Comparison of ENCODE assay signal across 13 cellular contexts in the genomic region with DNA sequence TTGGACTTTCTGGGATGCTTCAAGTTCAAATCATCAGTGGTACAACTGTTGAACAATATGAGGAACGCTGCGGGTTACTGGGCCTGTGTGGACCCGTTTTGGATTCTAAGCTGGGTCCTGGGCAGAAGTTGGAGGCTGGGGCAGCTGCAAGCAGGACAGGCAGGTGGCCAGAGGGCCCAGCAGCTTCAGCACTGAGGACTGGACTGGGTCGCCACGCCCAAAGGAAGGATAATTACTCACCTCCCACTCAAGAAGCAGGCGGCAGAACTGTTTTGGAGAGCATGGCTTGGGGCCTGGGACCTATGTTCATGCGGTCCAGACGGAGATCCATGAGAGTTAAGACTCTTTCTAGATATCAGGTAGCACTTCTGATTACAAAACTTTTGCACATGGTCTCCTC. TPM values are rescaled to one million over a fixed set of nuclear protein-coding genes. Genes with fewer than 3 reads are reported as not detected.
DNase-seq lines count a peak whose midpoint lies in the region; ATAC-seq and TF ChIP-seq lines count a peak whose summit lies in the region.
"Had no signal": no experiment of that assay in that cellular context is flagged by ENCODE, and none has a peak within 500 bp of the region (broad histone marks: within the 10 kb centered on the region; RNA-seq: fewer than 3 reads in every experiment).

No MANE protein-coding gene starts in this region.

- intact Hi-C loops in aorta (cut with DNase I), result loop anchor here (10.0 kb wide), 5 partner anchors 50 to 520 kb away; partner anchors contain the start of genes AATF (in 1 of the 2), DHRS11 (in 1 of the 2), MYO19 (in 1 of the 2) and PIGW (in 1 of the 2)

- H3K27me3 Mint-ChIP-seq in activated CD4-positive, alpha-beta T cell treated with anti-CD3 and anti-CD28 coated beads, Interleukin-2, amount 10 ng/mL, durations not matched to agents 7 days and 5 days, result peaks cover 17% of the 10 kb centered on the region
- H3K27me3 Mint-ChIP-seq in brain (peaks cover 35% of the 10 kb centered on the region), endothelial cell (ENCODE audit: unreplicated experiment) (peaks cover 9% of the 10 kb centered on the region)

- H2BK15ac ChIP-seq in neuronal stem cell (ENCODE audit: low read length), result peak overlapping the region; percentile 6

- no peak overlapping the region for H3K14ac ChIP-seq in neuronal stem cell (ENCODE audit: low read length)

- no peak overlapping the region for H3K18ac ChIP-seq in neuronal stem cell (ENCODE audit: low read length)

- no peak overlapping the region for H2BK5ac ChIP-seq in neuronal stem cell (ENCODE audit: low read length)

- peak overlapping the region; percentile 94 for H3K4me3 Mint-ChIP-seq in activated CD4-positive, alpha-beta T cell treated with anti-CD3 and anti-CD28 coated beads, Interleukin-2, amount 10 ng/mL, durations not matched to agents 7 days and 5 days
- H3K4me3 Mint-ChIP-seq in brain (peak overlapping the region; percentile 98 to 100 (median 99)), endothelial cell (ENCODE audit: unreplicated experiment) (no peak overlapping the region)

- no peak overlapping the region for H4K91ac ChIP-seq in neuronal stem cell (ENCODE audit: low read depth, low read length, poor library complexity)

- no peaks in the 10 kb centered on the region for H3K9me3 Mint-ChIP-seq in activated CD4-positive, alpha-beta T cell treated with anti-CD3 and anti-CD28 coated beads, Interleukin-2, amount 10 ng/mL, durations not matched to agents 7 days and 5 days
- peaks cover 0 to 10% (median 2%) of the 10 kb centered on the region in 5 experiments for H3K9me3 Mint-ChIP-seq in brain
- no peaks in the 10 kb centered on the region for H3K9me3 Mint-ChIP-seq in endothelial cell (ENCODE audit: unreplicated experiment)

- H4K8ac ChIP-seq in neuronal stem cell (ENCODE audit: low read depth, low read length), result no peak overlapping the region

- H3K4me3 ChIP-seq in OCI-LY1 (ENCODE audit: low read depth, low read length, poor library complexity, severe bottlenecking), result no peak overlapping the region
- peak overlapping the region in 1 of 2 donors; percentile 90 for H3K4me3 ChIP-seq in neuronal stem cell (ENCODE audit: low read length in 2 of 2)
- no peak overlapping the region for H3K4me3 ChIP-seq in aorta (ENCODE audit: low read length in 2 of 2)

- H3K4me1 ChIP-seq in OCI-LY1 (ENCODE audit: insufficient read depth, low read length, severe bottlenecking), result peaks cover 25% of the 10 kb centered on the region
- H3K4me1 ChIP-seq in neuronal stem cell (ENCODE audit: control insufficient read depth in 2 of 2, insufficient read depth in 1 of 2, low read depth in 1 of 2, low read length in 2 of 2), result peaks cover 8 to 13% of the 10 kb centered on the region in 2 donors
- H3K4me1 ChIP-seq in aorta (ENCODE audit: control insufficient read depth in 1 of 2, insufficient read depth in 2 of 2, low read length in 2 of 2), result no peaks in the 10 kb centered on the region

- H3K27ac ChIP-seq in OCI-LY1 (ENCODE audit: low read depth, low read length, poor library complexity, severe bottlenecking) (no peak overlapping the region), neuronal stem cell (replicated peaks; ENCODE audit: low read length) (no peak overlapping the region), aorta (ENCODE audit: low read depth in 1 of 2, low read length in 2 of 2) (no peak overlapping the region)
- H3K27ac ChIP-seq: left lung, PC-9 had no signal

- H2BK12ac ChIP-seq in neuronal stem cell (ENCODE audit: low read length), result no peak overlapping the region

- H3K4ac ChIP-seq in neuronal stem cell (ENCODE audit: low read length), result no peak overlapping the region

- peaks cover 17% of the 10 kb centered on the region for H3K79me2 ChIP-seq in OCI-LY1 (ENCODE audit: insufficient read depth, low read length)

- H3K27me3 ChIP-seq in OCI-LY1 (ENCODE audit: insufficient read depth, low read length) (no peaks in the 10 kb centered on the region), neuronal stem cell (ENCODE audit: control insufficient read depth in 3 of 3, insufficient read depth in 3 of 3, low read depth in 1 of 3, low read length in 3 of 3) (peaks cover 0 to 16% (median 13%) of the 10 kb centered on the region in 3 experiments), aorta (ENCODE audit: control insufficient read depth in 1 of 2, insufficient read depth in 2 of 2, low read length in 1 of 2) (no peaks in the 10 kb centered on the region)

- peaks cover 49% of the 10 kb centered on the region for H3K4me1 Mint-ChIP-seq in activated CD4-positive, alpha-beta T cell treated with anti-CD3 and anti-CD28 coated beads, Interleukin-2, amount 10 ng/mL, durations not matched to agents 7 days and 5 days
- H3K4me1 Mint-ChIP-seq in brain (peaks cover 67% of the 10 kb centered on the region), endothelial cell (ENCODE audit: unreplicated experiment) (peaks cover 25% of the 10 kb centered on the region)

- no peak overlapping the region; the same call in 1 of the 2 replicates for H3K9ac ChIP-seq in OCI-LY1 (ENCODE audit: low read length)
- no peak overlapping the region for H3K9ac ChIP-seq in neuronal stem cell (ENCODE audit: low read depth, low read length, poor library complexity)

- H3K36me3 Mint-ChIP-seq in activated CD4-positive, alpha-beta T cell treated with anti-CD3 and anti-CD28 coated beads, Interleukin-2, amount 10 ng/mL, durations not matched to agents 7 days and 5 days (ENCODE audit: low read depth), result peaks cover 11% of the 10 kb centered on the region
- H3K36me3 Mint-ChIP-seq in brain, result peaks cover 24% of the 10 kb centered on the region
- H3K36me3 Mint-ChIP-seq in endothelial cell (ENCODE audit: low read depth, unreplicated experiment), result peaks cover 12% of the 10 kb centered on the region

- WGBS in neuronal stem cell (ENCODE audit: extremely low coverage in 2 of 2, insufficient read length in 2 of 2, insufficient replicate concordance in 1 of 2), 2 donors, result no CpG with 5 or more reads among the region's 8 CpGs
- 90 to 94% methylated on average over 8 of the region's 8 CpGs for WGBS in aorta, 2 donors

- 0 out of 2 replicates have a peak overlapping the region, but pooled peaks have one; percentile 91 for H3K4me2 ChIP-seq in OCI-LY1 (ENCODE audit: low read length)
- H3K4me2 ChIP-seq in neuronal stem cell (ENCODE audit: insufficient read depth, low read length, poor library complexity, severe bottlenecking), result no peak overlapping the region

- no peaks in the 10 kb centered on the region for H3K9me2 ChIP-seq in OCI-LY1 (ENCODE audit: low read depth, low read length)

- ATAC-seq in aorta (ENCODE audit: low FRiP score), result no peak
- ATAC-seq: heart right ventricle, left lung had no signal

- peaks cover 5% of the 10 kb centered on the region for H3K79me1 ChIP-seq in neuronal stem cell (ENCODE audit: low read depth, low read length)

- H3K9me3 ChIP-seq in OCI-LY1 (ENCODE audit: low read length) (no peaks in the 10 kb centered on the region), neuronal stem cell (replicated peaks in 1 of 2; ENCODE audit: control insufficient read depth in 2 of 2, insufficient read depth in 1 of 2, low read depth in 1 of 2, low read length in 2 of 2) (peaks cover 0 to 5% of the 10 kb centered on the region in 2 donors), aorta (ENCODE audit: control insufficient read depth, low read length) (no peaks in the 10 kb centered on the region)
- H3K9me3 ChIP-seq: left lung had no signal

- no peak for TF ChIP-seq CTCF in OCI-LY1 (IDR thresholded peaks at IDR 0.05; ENCODE audit: low read length)
- TF ChIP-seq CTCF in brain (conservative IDR thresholded peaks at IDR 0.05), result no peak
- no peak for TF ChIP-seq CTCF in endothelial cell (IDR thresholded peaks at IDR 0.05; ENCODE audit: unreplicated experiment)

- H2AFZ ChIP-seq in OCI-LY1 (ENCODE audit: low read length) (no peak overlapping the region), neuronal stem cell (ENCODE audit: low read length) (peak overlapping the region; percentile 86)

- H3F3A ChIP-seq in OCI-LY1 (ENCODE audit: insufficient read depth, low read length), result no peaks in the 10 kb centered on the region

- peak overlapping the region; percentile 58 for H2AK5ac ChIP-seq in neuronal stem cell (ENCODE audit: low read depth, low read length)

- DNase-seq in activated CD4-positive, alpha-beta T cell treated with anti-CD3 and anti-CD28 coated beads, Interleukin-2, amount 10 ng/mL, durations not matched to agents 7 days and 5 days, result no peak
- DNase-seq in activated CD4-positive, alpha-beta T cell treated with anti-CD3 and anti-CD28 coated beads for 48 hours, result no peak
- DNase-seq in neuronal stem cell (ENCODE audit: low spot score), result no peak
- no peak for DNase-seq in aorta
- no peak for DNase-seq in endothelial cell (ENCODE audit: low spot score)
- DNase-seq in NAMALWA (ENCODE audit: low spot score), result no peak
- DNase-seq: activated CD4-positive, alpha-beta T cell treated with anti-CD3 and anti-CD28 coated beads for 1 hour; heart right ventricle; left lung; NCI-H146; PC-9 had no signal

- peak overlapping the region; percentile 9 for H3K27ac Mint-ChIP-seq in activated CD4-positive, alpha-beta T cell treated with anti-CD3 and anti-CD28 coated beads, Interleukin-2, amount 10 ng/mL, durations not matched to agents 7 days and 5 days
- peak overlapping the region in 2 of 5 experiments; percentile 27 to 43 for H3K27ac Mint-ChIP-seq in brain
- H3K27ac Mint-ChIP-seq in endothelial cell (ENCODE audit: unreplicated experiment), result no peak overlapping the region

- H4K20me1 ChIP-seq in OCI-LY1 (ENCODE audit: insufficient read depth, low read length), result no peaks in the 10 kb centered on the region

- CTCF ChIA-PET in activated CD4-positive, alpha-beta T cell treated with anti-CD3 and anti-CD28 coated beads, Interleukin-2, amount 10 ng/mL, durations not matched to agents 7 days and 5 days (lab: Charles Lee), result interaction anchor here (0.6 kb wide), 1 partner anchor 38 kb away, joined by 4 read pairs; no protein-coding TSS in a partner anchor

- POLR2A ChIA-PET in activated CD4-positive, alpha-beta T cell treated with anti-CD3 and anti-CD28 coated beads, Interleukin-2, amount 10 ng/mL, durations not matched to agents 7 days and 5 days (lab: Charles Lee), result no interaction called here

- H3K36me3 ChIP-seq in OCI-LY1 (ENCODE audit: insufficient read depth, low read length) (peaks cover 15% of the 10 kb centered on the region), neuronal stem cell (replicated peaks in 1 of 2; ENCODE audit: control insufficient read depth in 2 of 2, insufficient read depth in 2 of 2, low read length in 2 of 2) (peaks cover 0 to 16% of the 10 kb centered on the region in 2 donors), aorta (ENCODE audit: control insufficient read depth in 1 of 2, insufficient read depth in 2 of 2, low read length in 1 of 2) (no peaks in the 10 kb centered on the region)
- H3K36me3 ChIP-seq: left lung had no signal

- no peak overlapping the region for H3K23ac ChIP-seq in neuronal stem cell (ENCODE audit: low read depth, low read length, poor library complexity)

- H2BK120ac ChIP-seq in neuronal stem cell (ENCODE audit: low read depth, low read length), result no peak overlapping the region

RNA-seq across cellular contexts. Expression of gene ZNHIT3, which starts 1.5 kb away (rescaled TPM):
- 10 to 100 TPM; 35.2 to 36.0 TPM for total RNA-seq in activated CD4-positive, alpha-beta T cell treated with anti-CD3 and anti-CD28 coated beads, Interleukin-2, amount 10 ng/mL, durations not matched to agents 7 days and 5 days
- 71.2 TPM for polyA plus RNA-seq in brain (ENCODE audit: insufficient read depth, low read depth, low replicate concordance)
- polyA plus RNA-seq in neuronal stem cell (2013, experiment 1 of 2), result 75.4 TPM
- polyA plus RNA-seq in neuronal stem cell (2013, experiment 2 of 2), result 77.6 TPM
- total RNA-seq in aorta, result 10 to 100 TPM; 20.2 to 21.8 TPM
- polyA plus RNA-seq in aorta, result 10 to 100 TPM; 47.2 to 50.0 TPM
- total RNA-seq in endothelial cell (ENCODE audit: unreplicated experiment), result 46.9 TPM

RNA-seq across cellular contexts. Expression of gene MYO19, which starts 49.6 kb away (rescaled TPM):
- 100 to 1,000 TPM; 125 to 127 TPM for total RNA-seq in activated CD4-positive, alpha-beta T cell treated with anti-CD3 and anti-CD28 coated beads, Interleukin-2, amount 10 ng/mL, durations not matched to agents 7 days and 5 days
- polyA plus RNA-seq in brain (ENCODE audit: insufficient read depth, low read depth, low replicate concordance), result 29.9 TPM
- 29.5 TPM for polyA plus RNA-seq in neuronal stem cell (2013, experiment 1 of 2)
- 30.0 TPM for polyA plus RNA-seq in neuronal stem cell (2013, experiment 2 of 2)
- total RNA-seq in aorta, result 10 to 100 TPM; 37.1 to 57.3 TPM
- polyA plus RNA-seq in aorta, result 10 to 100 TPM; 13.1 to 27.4 TPM
- total RNA-seq in endothelial cell (ENCODE audit: unreplicated experiment), result 60.3 TPM

RNA-seq across cellular contexts. Expression of gene PIGW, which starts 49.8 kb away (rescaled TPM):
- total RNA-seq in activated CD4-positive, alpha-beta T cell treated with anti-CD3 and anti-CD28 coated beads, Interleukin-2, amount 10 ng/mL, durations not matched to agents 7 days and 5 days, result 10 to 100 TPM; 12.8 to 15.2 TPM
- polyA plus RNA-seq in brain (ENCODE audit: insufficient read depth, low read depth, low replicate concordance) (5.8 TPM), aorta (1 to 10 TPM; 2.1 to 5.1 TPM)
- polyA plus RNA-seq in neuronal stem cell (2013, experiment 1 of 2), result 4.2 TPM
- 5.0 TPM for polyA plus RNA-seq in neuronal stem cell (2013, experiment 2 of 2)
- total RNA-seq in aorta (1 to 10 TPM; 4.7 to 4.9 TPM), endothelial cell (ENCODE audit: unreplicated experiment) (5.4 TPM)

RNA-seq across cellular contexts. Expression of gene GGNBP2, which starts 59.7 kb away (rescaled TPM):
- 100 to 1,000 TPM; 111 to 116 TPM for total RNA-seq in activated CD4-positive, alpha-beta T cell treated with anti-CD3 and anti-CD28 coated beads, Interleukin-2, amount 10 ng/mL, durations not matched to agents 7 days and 5 days
- polyA plus RNA-seq in brain (ENCODE audit: insufficient read depth, low read depth, low replicate concordance), result 46.2 TPM
- polyA plus RNA-seq in neuronal stem cell (2013, experiment 1 of 2), result 44.9 TPM
- polyA plus RNA-seq in neuronal stem cell (2013, experiment 2 of 2), result 47.5 TPM
- 10 to 100 TPM; 73.9 to 80.4 TPM for total RNA-seq in aorta
- 10 to 100 TPM; 37.4 to 53.8 TPM for polyA plus RNA-seq in aorta
- 84.4 TPM for total RNA-seq in endothelial cell (ENCODE audit: unreplicated experiment)
